In the genomic region with DNA sequence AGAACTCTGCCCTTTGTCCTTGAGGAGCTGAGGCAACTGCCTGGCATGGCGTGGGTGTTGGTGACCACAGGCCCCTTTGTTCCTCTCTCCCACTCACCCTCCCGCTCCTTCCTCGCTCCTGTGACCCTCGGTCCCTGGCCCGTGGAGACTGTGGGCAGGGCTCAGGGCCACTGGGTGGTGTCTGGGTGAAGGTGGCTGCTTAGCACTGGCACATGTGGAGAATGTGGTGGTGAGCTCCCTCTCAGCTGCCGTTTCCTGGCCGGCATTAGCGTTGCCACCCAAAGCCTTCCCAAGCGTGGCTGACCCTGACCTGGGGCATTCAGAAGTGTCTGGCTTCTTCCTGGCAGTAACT, we compare ENCODE assay signal across 31 cellular contexts. TPM values are rescaled to one million over a fixed set of nuclear protein-coding genes. Genes with fewer than 3 reads are reported as not detected.
DNase-seq lines count a peak whose midpoint lies in the region; ATAC-seq and TF ChIP-seq lines count a peak whose summit lies in the region.
"Had no signal": no experiment of that assay in that cellular context is flagged by ENCODE, and none has a peak within 500 bp of the region (broad histone marks: within the 10 kb centered on the region; RNA-seq: fewer than 3 reads in every experiment).

No MANE protein-coding gene starts in this region.

- TF ChIP-seq CTCF in testis (IDR thresholded peaks at IDR 0.05), result no peak

- H3K4me1 ChIP-seq in mucosa of rectum (ENCODE audit: control insufficient read depth in 2 of 2, insufficient read depth in 2 of 2, low read length in 2 of 2) (peaks cover 7 to 19% of the 10 kb centered on the region in 2 donors), testis (peaks cover 7% of the 10 kb centered on the region)

- no peaks in the 10 kb centered on the region for H3K27me3 Mint-ChIP-seq in activated naive CD4-positive, alpha-beta T cell treated with anti-CD3 and anti-CD28 coated beads, Interleukin-2, amount 50 U/mL, for 24 hours
- H3K27me3 Mint-ChIP-seq in dendritic cell treated with granulocyte-macrophage colony-stimulating factor and Interleukin-4, amounts not matched to agents 40 ng/mL and 50 ng/mL, for 4 days, result peaks cover 11% of the 10 kb centered on the region
- H3K27me3 Mint-ChIP-seq in activated CD8-positive, alpha-beta memory T cell treated with anti-CD3 and anti-CD28 coated beads, Interleukin-2, amount 10 ng/mL, durations not matched to agents 7 days and 5 days, result peaks cover 22% of the 10 kb centered on the region
- H3K27me3 Mint-ChIP-seq: activated naive CD8-positive, alpha-beta T cell treated with anti-CD3 and anti-CD28 coated beads for 36 hours had no signal

- DNase-seq in activated naive CD4-positive, alpha-beta T cell (lab: John Stamatoyannopoulos, UW), result no peak
- DNase-seq in testis (peak; percentile 56), MG63 (no peak)
- DNase-seq in activated CD8-positive, alpha-beta memory T cell treated with anti-CD3 and anti-CD28 coated beads, Interleukin-2, amount 50 U/mL, for 48 hours, result no peak
- DNase-seq in activated CD8-positive, alpha-beta memory T cell treated with anti-CD3 and anti-CD28 coated beads, Interleukin-2, amount 10 ng/mL, durations not matched to agents 7 days and 5 days, result no peak
- DNase-seq: activated CD4-positive, alpha-beta T cell treated with anti-CD3 and anti-CD28 coated beads for 1 hour; activated CD8-positive, alpha-beta T cell treated with anti-CD3 and anti-CD28 coated beads, Interleukin-2, amount 10 ng/mL, durations not matched to agents 7 days and 5 days; activated effector memory CD4-positive, alpha-beta T cell treated with Interleukin-2 at 50 U/mL for 16 hours; activated naive CD8-positive, alpha-beta T cell treated with anti-CD3 and anti-CD28 coated beads for 36 hours; activated T-cell treated with anti-CD3 and anti-CD28 coated beads for 4 hours; anterior cingulate cortex; CD4-positive, alpha-beta T cell; effector CD8-positive, alpha-beta T cell; head of caudate nucleus; NCI-H1436; NCI-H2081; NCI-H526 treated with DMSO at 0.1 percent for 48 hours; NK-92 treated with Interleukin-12 subunit alpha and Interleukin-12 subunit beta, amount 100 ng/mL, for 24 hours; ovary; stimulated activated CD4-positive, alpha-beta T cell treated with anti-CD3 and anti-CD28 coated beads, Interleukin-1b, Interleukin-23, amount 100 ng/mL, for 48 hours; stimulated activated naive CD8-positive, alpha-beta T cell treated with anti-CD3 and anti-CD28 coated beads, Interleukin-15, Interleukin-2, amounts not matched to agents 100 U/mL and 50 U/mL, for 24 hours had no signal

- H3K4me3 ChIP-seq in mucosa of rectum (ENCODE audit: low read length in 2 of 2) (no peak overlapping the region), testis (no peak overlapping the region), MG63 (no peak overlapping the region)
- H3K4me3 ChIP-seq: GM23338, ovary had no signal

- WGBS in testis, 2 donors, result 71 to 100% methylated on average over 4 to 9 of the region's 9 CpGs

- no peak for ATAC-seq in activated CD8-positive, alpha-beta memory T cell treated with anti-CD3 and anti-CD28 coated beads, Interleukin-2, amount 10 ng/mL, durations not matched to agents 7 days and 5 days
- ATAC-seq: activated CD8-positive, alpha-beta T cell treated with anti-CD3 and anti-CD28 coated beads, Interleukin-2, amount 10 ng/mL, durations not matched to agents 7 days and 5 days; GM23338; Right ventricle myocardium inferior; stimulated activated naive CD8-positive, alpha-beta T cell treated with anti-CD3 and anti-CD28 coated beads, Interleukin-15, Interleukin-2, amounts not matched to agents 100 U/mL and 50 U/mL, for 24 hours had no signal

- no peak overlapping the region for H3K9ac ChIP-seq in mucosa of rectum (ENCODE audit: low read depth in 1 of 2, low read length in 2 of 2)
- H3K9ac ChIP-seq: KMS-11 had no signal

- intact Hi-C loops in dendritic cell treated with granulocyte-macrophage colony-stimulating factor and Interleukin-4, amounts not matched to agents 40 ng/mL and 50 ng/mL, for 4 days (cut with micrococcal nuclease), result no loop called here
- intact Hi-C loops in testis (cut with DNase I; ENCODE audit: low total_unique reads), result no loop called here

- CTCF ChIA-PET in activated CD8-positive, alpha-beta memory T cell treated with anti-CD3 and anti-CD28 coated beads, Interleukin-2, amount 10 ng/mL, durations not matched to agents 7 days and 5 days (lab: Charles Lee), result no interaction called here

- no peaks in the 10 kb centered on the region for H3K36me3 ChIP-seq in mucosa of rectum (ENCODE audit: control insufficient read depth in 2 of 2, insufficient read depth in 2 of 2, low read length in 2 of 2)
- no peaks in the 10 kb centered on the region for H3K36me3 ChIP-seq in testis (ENCODE audit: low read depth, missing control alignments)
- H3K36me3 ChIP-seq in MG63, result no peaks in the 10 kb centered on the region
- H3K36me3 ChIP-seq: ovary had no signal

- H3K9me3 Mint-ChIP-seq in activated naive CD4-positive, alpha-beta T cell treated with anti-CD3 and anti-CD28 coated beads, Interleukin-2, amount 50 U/mL, for 24 hours, result no peaks in the 10 kb centered on the region
- no peaks in the 10 kb centered on the region for H3K9me3 Mint-ChIP-seq in dendritic cell treated with granulocyte-macrophage colony-stimulating factor and Interleukin-4, amounts not matched to agents 40 ng/mL and 50 ng/mL, for 4 days
- H3K9me3 Mint-ChIP-seq in activated CD8-positive, alpha-beta memory T cell treated with anti-CD3 and anti-CD28 coated beads, Interleukin-2, amount 10 ng/mL, durations not matched to agents 7 days and 5 days (ENCODE audit: low read depth), result no peaks in the 10 kb centered on the region
- H3K9me3 Mint-ChIP-seq: activated naive CD8-positive, alpha-beta T cell treated with anti-CD3 and anti-CD28 coated beads for 36 hours; CD4-positive, alpha-beta T cell; GM23338; HFFc6; nephron; T-helper 2 cell treated with Interferon-gamma antibody and Interleukin-4, amounts not matched to agents 5 μg/mL and 100 μg/mL, for 36 hours had no signal

- H3K36me3 Mint-ChIP-seq in activated naive CD4-positive, alpha-beta T cell treated with anti-CD3 and anti-CD28 coated beads, Interleukin-2, amount 50 U/mL, for 24 hours, result no peaks in the 10 kb centered on the region
- no peaks in the 10 kb centered on the region for H3K36me3 Mint-ChIP-seq in dendritic cell treated with granulocyte-macrophage colony-stimulating factor and Interleukin-4, amounts not matched to agents 40 ng/mL and 50 ng/mL, for 4 days (ENCODE audit: low read depth)
- H3K36me3 Mint-ChIP-seq in activated CD8-positive, alpha-beta memory T cell treated with anti-CD3 and anti-CD28 coated beads, Interleukin-2, amount 10 ng/mL, durations not matched to agents 7 days and 5 days, result no peaks in the 10 kb centered on the region
- H3K36me3 Mint-ChIP-seq: activated naive CD8-positive, alpha-beta T cell treated with anti-CD3 and anti-CD28 coated beads for 36 hours had no signal

- peaks cover 17% of the 10 kb centered on the region for H3K4me1 Mint-ChIP-seq in activated naive CD4-positive, alpha-beta T cell treated with anti-CD3 and anti-CD28 coated beads, Interleukin-2, amount 50 U/mL, for 24 hours
- H3K4me1 Mint-ChIP-seq in dendritic cell treated with granulocyte-macrophage colony-stimulating factor and Interleukin-4, amounts not matched to agents 40 ng/mL and 50 ng/mL, for 4 days (ENCODE audit: low read depth), result peaks cover 88% of the 10 kb centered on the region
- H3K4me1 Mint-ChIP-seq in activated CD8-positive, alpha-beta memory T cell treated with anti-CD3 and anti-CD28 coated beads, Interleukin-2, amount 10 ng/mL, durations not matched to agents 7 days and 5 days, result peaks cover 9% of the 10 kb centered on the region

- TF ChIP-seq POLR2A in testis (IDR thresholded peaks at IDR 0.05), result no peak

- peak overlapping the region; percentile 23 for H3K27ac Mint-ChIP-seq in activated naive CD4-positive, alpha-beta T cell treated with anti-CD3 and anti-CD28 coated beads, Interleukin-2, amount 50 U/mL, for 24 hours
- peak overlapping the region; percentile 44 for H3K27ac Mint-ChIP-seq in dendritic cell treated with granulocyte-macrophage colony-stimulating factor and Interleukin-4, amounts not matched to agents 40 ng/mL and 50 ng/mL, for 4 days
- H3K27ac Mint-ChIP-seq in activated CD8-positive, alpha-beta memory T cell treated with anti-CD3 and anti-CD28 coated beads, Interleukin-2, amount 10 ng/mL, durations not matched to agents 7 days and 5 days, result no peak overlapping the region
- H3K27ac Mint-ChIP-seq: activated CD8-positive, alpha-beta T cell treated with anti-CD3 and anti-CD28 coated beads, Interleukin-2, amount 10 ng/mL, durations not matched to agents 7 days and 5 days; activated naive CD8-positive, alpha-beta T cell treated with anti-CD3 and anti-CD28 coated beads for 36 hours; CD4-positive, alpha-beta T cell; GM23338; nephron; T-helper 2 cell treated with Interferon-gamma antibody and Interleukin-4, amounts not matched to agents 5 μg/mL and 100 μg/mL, for 36 hours had no signal

- no peak overlapping the region for H3K4me3 Mint-ChIP-seq in activated naive CD4-positive, alpha-beta T cell treated with anti-CD3 and anti-CD28 coated beads, Interleukin-2, amount 50 U/mL, for 24 hours
- no peak overlapping the region for H3K4me3 Mint-ChIP-seq in dendritic cell treated with granulocyte-macrophage colony-stimulating factor and Interleukin-4, amounts not matched to agents 40 ng/mL and 50 ng/mL, for 4 days
- no peak overlapping the region for H3K4me3 Mint-ChIP-seq in activated CD8-positive, alpha-beta memory T cell treated with anti-CD3 and anti-CD28 coated beads, Interleukin-2, amount 10 ng/mL, durations not matched to agents 7 days and 5 days
- H3K4me3 Mint-ChIP-seq: activated CD8-positive, alpha-beta T cell treated with anti-CD3 and anti-CD28 coated beads, Interleukin-2, amount 10 ng/mL, durations not matched to agents 7 days and 5 days; activated naive CD8-positive, alpha-beta T cell treated with anti-CD3 and anti-CD28 coated beads for 36 hours; CD4-positive, alpha-beta T cell; GM23338; HFFc6; nephron; T-helper 2 cell treated with Interferon-gamma antibody and Interleukin-4, amounts not matched to agents 5 μg/mL and 100 μg/mL, for 36 hours had no signal

- H3K9me3 ChIP-seq in mucosa of rectum (ENCODE audit: control insufficient read depth in 2 of 2, low read length in 2 of 2) (no peaks in the 10 kb centered on the region), testis (no peaks in the 10 kb centered on the region), MG63 (no peaks in the 10 kb centered on the region)
- H3K9me3 ChIP-seq: ovary had no signal

- H3K27ac ChIP-seq in mucosa of rectum (ENCODE audit: low read depth in 2 of 2, low read length in 2 of 2) (peak overlapping the region; percentile 54 to 77), testis (no peak overlapping the region)
- H3K27ac ChIP-seq: 22Rv1, KMS-11, ovary had no signal

- no peaks in the 10 kb centered on the region for H3K27me3 ChIP-seq in mucosa of rectum (ENCODE audit: control insufficient read depth in 2 of 2, insufficient read depth in 2 of 2, low read length in 2 of 2)
- no peaks in the 10 kb centered on the region for H3K27me3 ChIP-seq in testis
- no peaks in the 10 kb centered on the region for H3K27me3 ChIP-seq in MG63
- H3K27me3 ChIP-seq: ovary had no signal

RNA-seq across cellular contexts. Expression of a gene that starts 50.4 kb away (rescaled TPM):
- total RNA-seq in testis, result 10 to 100 TPM; 33.9 to 54.6 TPM
- 41.6 TPM for polyA plus RNA-seq in testis (ENCODE audit: insufficient read depth, low read depth, low replicate concordance)
- 143 and 147 TPM in 2 replicates for total RNA-seq in MG63 (2014; rRNA removed; shearing (Covaris generic); ENCODE audit: low replicate concordance)
- 10 to 100 TPM; 33.9 to 37.6 TPM for total RNA-seq in activated CD8-positive, alpha-beta memory T cell treated with anti-CD3 and anti-CD28 coated beads, Interleukin-2, amount 10 ng/mL, durations not matched to agents 7 days and 5 days

Comparison
In these comparisons a context has a peak if more than half of its experiments do, and no peak if none do; other contexts are left out.
1. H3K27ac ChIP-seq: peak in mucosa of rectum (2 of 2); none in testis (0 of 2).